Comparison of ENCODE assay signal across 1 cellular context in genomic region chr19:7930030-7930429, GRCh38.
TF ChIP-seq lines count a peak whose summit lies in the region.

No MANE protein-coding gene starts in this region.

TF ChIP-seq in HEK293, 187 proteins besides CTCF, POLR2A, EP300 and RAD21:
- TF ChIP-seq ZEB2 (tag by site-specific recombination; IDR thresholded peaks at IDR 0.05) = peak; percentile 54
- TF ChIP-seq ZBTB21 (tag by site-specific recombination; IDR thresholded peaks at IDR 0.05) = 0 out of 2 replicates have a peak, but pooled peaks have one; percentile 13
- TF ChIP-seq ZNF629 (tag by site-specific recombination; IDR thresholded peaks at IDR 0.05) = peak; percentile 44
- TF ChIP-seq SP7 (tag by site-specific recombination; IDR thresholded peaks at IDR 0.05) = peak; percentile 86
- peak; percentile 29; the same call in 1 of the 2 replicates for TF ChIP-seq KLF9 (tag by site-specific recombination; IDR thresholded peaks at IDR 0.05; ENCODE audit: low read depth)
- 0 out of 2 replicates have a peak, but pooled peaks have one; percentile 32 for TF ChIP-seq TSHZ1 (tag by site-specific recombination; IDR thresholded peaks at IDR 0.05; ENCODE audit: borderline replicate concordance)
- TF ChIP-seq ZNF2 (tag by site-specific recombination; IDR thresholded peaks at IDR 0.05) = peak; percentile 37; the same call in 1 of the 2 replicates
- TF ChIP-seq ZNF391 (tag by site-specific recombination; IDR thresholded peaks at IDR 0.05; ENCODE audit: borderline replicate concordance, low read depth) = 0 out of 2 replicates have a peak, but pooled peaks have one; percentile 7
- 0 out of 2 replicates have a peak, but pooled peaks have one; percentile 33 for TF ChIP-seq BCL11A (tag by site-specific recombination; IDR thresholded peaks at IDR 0.05; ENCODE audit: low read depth)
- 0 out of 2 replicates have a peak, but pooled peaks have one; percentile 43 for TF ChIP-seq ZNF280D (tag by site-specific recombination; IDR thresholded peaks at IDR 0.05)
- TF ChIP-seq SCRT2 (tag by site-specific recombination; IDR thresholded peaks at IDR 0.05) = peak; percentile 98
- peak; percentile 19; the same call in 1 of the 2 replicates for TF ChIP-seq GLIS1 (tag by site-specific recombination; IDR thresholded peaks at IDR 0.05)
- peak; percentile 91 for TF ChIP-seq WT1 (tag by site-specific recombination; IDR thresholded peaks at IDR 0.05)
- TF ChIP-seq ZNF362 (tag by site-specific recombination; IDR thresholded peaks at IDR 0.05) = peak; percentile 90
- TF ChIP-seq PATZ1 (tag by site-specific recombination; IDR thresholded peaks at IDR 0.05) = peak; percentile 48
- TF ChIP-seq HIC1 (tag by site-specific recombination; IDR thresholded peaks at IDR 0.05) = peak; percentile 71
- peak; percentile 75 for TF ChIP-seq KLF17 (tag by site-specific recombination; IDR thresholded peaks at IDR 0.05)
- TF ChIP-seq KLF8 (tag by site-specific recombination; IDR thresholded peaks at IDR 0.05) = peak; percentile 60; the same call in 1 of the 2 replicates
- 0 out of 2 replicates have a peak, but pooled peaks have one; percentile 16 for TF ChIP-seq ZBTB17 (tag by site-specific recombination; IDR thresholded peaks at IDR 0.05)
- 0 out of 2 replicates have a peak, but pooled peaks have one; percentile 46 for TF ChIP-seq ZFP37 (tag by site-specific recombination; IDR thresholded peaks at IDR 0.05)
- TF ChIP-seq, protein P1, sequence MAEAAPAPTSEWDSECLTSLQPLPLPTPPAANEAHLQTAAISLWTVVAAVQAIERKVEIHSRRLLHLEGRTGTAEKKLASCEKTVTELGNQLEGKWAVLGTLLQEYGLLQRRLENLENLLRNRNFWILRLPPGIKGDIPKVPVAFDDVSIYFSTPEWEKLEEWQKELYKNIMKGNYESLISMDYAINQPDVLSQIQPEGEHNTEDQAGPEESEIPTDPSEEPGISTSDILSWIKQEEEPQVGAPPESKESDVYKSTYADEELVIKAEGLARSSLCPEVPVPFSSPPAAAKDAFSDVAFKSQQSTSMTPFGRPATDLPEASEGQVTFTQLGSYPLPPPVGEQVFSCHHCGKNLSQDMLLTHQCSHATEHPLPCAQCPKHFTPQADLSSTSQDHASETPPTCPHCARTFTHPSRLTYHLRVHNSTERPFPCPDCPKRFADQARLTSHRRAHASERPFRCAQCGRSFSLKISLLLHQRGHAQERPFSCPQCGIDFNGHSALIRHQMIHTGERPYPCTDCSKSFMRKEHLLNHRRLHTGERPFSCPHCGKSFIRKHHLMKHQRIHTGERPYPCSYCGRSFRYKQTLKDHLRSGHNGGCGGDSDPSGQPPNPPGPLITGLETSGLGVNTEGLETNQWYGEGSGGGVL (tag by site-specific recombination; IDR thresholded peaks at IDR 0.05) = 0 out of 2 replicates have a peak, but pooled peaks have one; percentile 13
- TF ChIP-seq SCRT1 (tag by site-specific recombination; IDR thresholded peaks at IDR 0.05; ENCODE audit: borderline replicate concordance) = peak; percentile 96
- TF ChIP-seq ZNF600 (tag by site-specific recombination; IDR thresholded peaks at IDR 0.05) = peak; percentile 91
- 0 out of 2 replicates have a peak, but pooled peaks have one; percentile 22 for TF ChIP-seq ZSCAN4 (tag by site-specific recombination; IDR thresholded peaks at IDR 0.05)
- 0 out of 2 replicates have a peak, but pooled peaks have one; percentile 16 for TF ChIP-seq KLF1 (tag by site-specific recombination; IDR thresholded peaks at IDR 0.05)
TF ChIP-seq in HEK293: peak in this region for 25; not testable (repeated sequence) for 162.
